In the genomic region with DNA sequence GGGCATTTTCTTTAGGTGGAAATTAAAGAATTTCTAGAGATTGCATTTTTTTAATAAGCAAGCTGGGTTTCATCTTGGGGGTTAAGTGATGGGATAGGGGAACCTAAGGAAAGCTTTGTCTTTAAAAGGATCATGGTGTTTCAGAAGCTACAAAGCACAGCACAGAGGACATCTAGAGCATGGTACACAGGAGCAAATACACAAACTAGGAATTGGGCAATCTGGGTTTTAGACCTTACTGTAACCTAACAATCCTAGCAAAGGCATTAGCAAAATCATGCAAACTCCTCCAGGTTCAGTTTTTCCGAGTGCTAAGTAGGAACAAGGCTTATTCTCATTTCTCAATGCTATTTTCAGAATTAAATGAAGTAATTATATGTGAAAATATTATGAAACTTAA, we compare ENCODE assay signal across 8 cellular contexts.
"Had no signal": no experiment of that assay in that cellular context is flagged by ENCODE, and none has a peak within 500 bp of the region (broad histone marks: within the 10 kb centered on the region; RNA-seq: fewer than 3 reads in every experiment).

No MANE protein-coding gene starts in this region.

- H3K4me3 ChIP-seq: GM12878 had no signal

- FAIRE-seq: G401.6, GM12878, GM12891, GM12892, GM18507, GM19239 had no signal

- ATAC-seq: GM12878 had no signal

- DNase-seq: GDM1, GF-D8 had no signal
